Comparison of ENCODE assay signal across 22 cellular contexts in the genomic region with DNA sequence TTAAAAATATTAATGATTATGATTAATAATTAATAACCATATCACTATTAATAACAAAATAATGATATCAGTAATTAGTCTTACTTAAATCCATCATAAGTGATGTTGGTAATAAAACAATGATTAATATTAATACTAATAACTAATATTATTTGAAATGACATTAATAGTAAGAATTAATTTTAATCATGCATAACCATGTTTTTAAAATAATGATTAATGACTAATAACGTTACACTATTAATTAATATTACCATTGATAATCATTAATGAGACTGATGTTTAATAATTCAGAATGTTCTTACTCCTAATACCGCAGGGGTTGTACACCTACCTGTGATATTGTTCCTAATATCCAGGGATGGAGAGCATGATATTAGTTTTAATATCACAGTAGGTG. TPM values are rescaled to one million over a fixed set of nuclear protein-coding genes. Genes with fewer than 3 reads are reported as not detected.
A peak's percentile ranks its signal among the peaks of the same experiment; 100 is the strongest.
DNase-seq lines count a peak whose midpoint lies in the region; ATAC-seq, FAIRE-seq and TF ChIP-seq lines count a peak whose summit lies in the region.
"Had no signal": no experiment of that assay in that cellular context is flagged by ENCODE, and none has a peak within 500 bp of the region (broad histone marks: within the 10 kb centered on the region; RNA-seq: fewer than 3 reads in every experiment).

No MANE protein-coding gene starts in this region.

- 0% methylated on average over 2 of the region's 2 CpGs for WGBS in K562 (ENCODE audit: insufficient coverage, low coverage, missing lambda C conversion rate)
- 72 to 80% (median 76%) methylated on average over 2 of the region's 2 CpGs for WGBS in small intestine, 3 donors

- H3K4me2 ChIP-seq in K562 (ENCODE audit: insufficient read depth, low read length), result no peak overlapping the region

- H2AFZ ChIP-seq in K562 (ENCODE audit: low read depth, low read length), result no peak overlapping the region
- H2AFZ ChIP-seq: GM23248 had no signal

- no peak overlapping the region for H3K4me3 Mint-ChIP-seq in nephron progenitor cell
- H3K4me3 Mint-ChIP-seq: CD4-positive, alpha-beta memory T cell; H9 had no signal

- BruUV-seq in K562 (replicated peaks; lab: Mats Ljungman, UMichigan), result no TSS peak

- no peaks in the 10 kb centered on the region for H4K20me1 ChIP-seq in K562 (replicated peaks; ENCODE audit: control insufficient read depth, insufficient read depth, low read length)

- TF ChIP-seq POLR2A in K562 (conservative IDR thresholded peaks at IDR 0.05), result no peak

- POLR2A ChIA-PET in K562 (lab: Yijun Ruan, JAX), result no interaction called here

- no peak for TF ChIP-seq EP300 in K562 (IDR thresholded peaks at IDR 0.05; ENCODE audit: low read length)

- no peaks in the 10 kb centered on the region for H3K36me3 Mint-ChIP-seq in nephron progenitor cell (ENCODE audit: low read depth)
- H3K36me3 Mint-ChIP-seq: CD4-positive, alpha-beta memory T cell had no signal

- no peaks in the 10 kb centered on the region for H3K9me3 Mint-ChIP-seq in nephron progenitor cell
- H3K9me3 Mint-ChIP-seq: H9 had no signal

- no peaks in the 10 kb centered on the region for H3K36me3 ChIP-seq in K562 (ENCODE audit: control insufficient read depth, insufficient read depth, low read length)
- no peaks in the 10 kb centered on the region for H3K36me3 ChIP-seq in small intestine (ENCODE audit: control insufficient read depth in 2 of 2, insufficient read depth in 2 of 2, low read length in 2 of 2)

- TF ChIP-seq CTCF in K562 (IDR thresholded peaks at IDR 0.05 in 2 of 3, conservative IDR thresholded peaks at IDR 0.05 in 1 of 3; ENCODE audit: insufficient read depth in 2 of 3, low read depth in 1 of 3, low read length in 3 of 3) (no peak), nephron progenitor cell (IDR thresholded peaks at IDR 0.05) (no peak)

- H3K27ac Mint-ChIP-seq in nephron progenitor cell, result no peak overlapping the region
- H3K27ac Mint-ChIP-seq: CD4-positive, alpha-beta memory T cell; H9 had no signal

- H3K9me1 ChIP-seq in K562 (ENCODE audit: control insufficient read depth, insufficient read depth, low read length), result no peaks in the 10 kb centered on the region

- peaks cover 35% of the 10 kb centered on the region for H3K27me3 Mint-ChIP-seq in nephron progenitor cell (ENCODE audit: low read depth, poor library complexity)

- no peaks in the 10 kb centered on the region for H3K4me1 Mint-ChIP-seq in nephron progenitor cell
- H3K4me1 Mint-ChIP-seq: CD4-positive, alpha-beta memory T cell; H9 had no signal

- FAIRE-seq in G401.6 (lab: Jason Lieb, UNC) (peak; percentile 91), K562 (lab: Jason Lieb, UNC) (no peak), frontal cortex (lab: Jason Lieb, UNC) (peak; percentile 97), small intestine (lab: Jason Lieb, UNC) (peak; percentile 87)
- FAIRE-seq: GM12892 had no signal

- no peak for TF ChIP-seq RAD21 in K562 (CRISPR knock-in tag; conservative IDR thresholded peaks at IDR 0.05 in 1 of 2, IDR thresholded peaks at IDR 0.05 in 1 of 2)

- H3K4me1 ChIP-seq in K562 (replicated peaks in 1 of 2; ENCODE audit: control insufficient read depth in 2 of 2, insufficient read depth in 2 of 2, low read length in 2 of 2), result no peaks in the 10 kb centered on the region
- no peaks in the 10 kb centered on the region for H3K4me1 ChIP-seq in small intestine (ENCODE audit: control insufficient read depth in 2 of 2, insufficient read depth in 1 of 2, low read depth in 1 of 2, low read length in 1 of 2)

- H3K9me3 ChIP-seq in K562 (replicated peaks; ENCODE audit: control insufficient read depth, insufficient read depth, low read depth, low read length), result no peaks in the 10 kb centered on the region
- no peaks in the 10 kb centered on the region for H3K9me3 ChIP-seq in small intestine (ENCODE audit: control insufficient read depth, low read depth)

- H3K27ac ChIP-seq in K562 (ENCODE audit: extremely low read depth, low read depth, low read length) (no peak overlapping the region), small intestine (ENCODE audit: low read depth in 1 of 2, low read length in 1 of 2) (no peak overlapping the region)
- H3K27ac ChIP-seq: GM23248 had no signal

- ATAC-seq in K562 (no peak), GM21367 (IDR thresholded peaks at IDR 0.05; ENCODE audit: unreplicated experiment) (no peak)
- ATAC-seq: HCT116 had no signal

- H3K9ac ChIP-seq in K562 (ENCODE audit: insufficient read depth in 1 of 2, low read depth in 2 of 2, low read length in 2 of 2), result no peak overlapping the region
- H3K9ac ChIP-seq: GM23248 had no signal

- no peak for DNase-seq in K562 (ENCODE audit: extremely low read depth in 1 of 4, low spot score in 3 of 4)
- DNase-seq in frontal cortex (ENCODE audit: low spot score in 2 of 2), result no peak
- DNase-seq in small intestine, result no peak
- DNase-seq in NCI-H128 (lab: John Stamatoyannopoulos, UW; ENCODE audit: unreplicated experiment), result no peak
- DNase-seq in nephron progenitor cell, result no peak
- DNase-seq: 8988T; C1 segment of cervical spinal cord; Calu3; CD4-positive, alpha-beta memory T cell; COR-L47; DMS53; DMS79 treated with DMSO at 0.1 percent for 48 hours; GM23248; H9 had no signal

- no peak overlapping the region for H3K4me3 ChIP-seq in K562
- no peak overlapping the region for H3K4me3 ChIP-seq in small intestine (ENCODE audit: low read depth in 1 of 2, low read length in 2 of 2)
- H3K4me3 ChIP-seq: GM23248 had no signal

- no peaks in the 10 kb centered on the region for H3K79me2 ChIP-seq in K562 (ENCODE audit: control insufficient read depth, insufficient read depth, low read length)

- H3K27me3 ChIP-seq in K562 (ENCODE audit: control insufficient read depth in 2 of 2, insufficient read depth in 2 of 2, low read length in 2 of 2) (no peaks in the 10 kb centered on the region), small intestine (ENCODE audit: control insufficient read depth in 2 of 2, insufficient read depth in 2 of 2, low read length in 2 of 2) (no peaks in the 10 kb centered on the region)

- intact Hi-C loops in K562 (cut with micrococcal nuclease), result no loop called here

- CTCF ChIA-PET in K562 (lab: Yijun Ruan, JAX; ENCODE audit: low intra/inter-chr PET ratio), result no interaction called here

- in situ Hi-C loops in K562 (cut with MboI), result no loop called here

TF ChIP-seq in K562, 482 proteins besides CTCF, POLR2A, EP300 and RAD21:
- TF ChIP-seq U2AF2 (optimal IDR thresholded peaks at IDR 0.05; ENCODE audit: low read depth, low read length) (no peak), ZNF232 (CRISPR knock-in tag; IDR thresholded peaks at IDR 0.05) (peak; percentile 45; the same call in 1 of the 2 replicates), DACH1 (IDR thresholded peaks at IDR 0.05; ENCODE audit: partially characterized antibody) (peak; percentile 92), ETV6 (IDR thresholded peaks at IDR 0.05; ENCODE audit: borderline replicate concordance in 1 of 2, low read depth in 2 of 2, low read length in 1 of 2) (no peak), ETV6 (CRISPR knock-in tag; IDR thresholded peaks at IDR 0.05; ENCODE audit: borderline replicate concordance) (peak; percentile 62; the same call in 1 of the 2 replicates), SAFB (IDR thresholded peaks at IDR 0.05; ENCODE audit: borderline replicate concordance, low read depth, low read length) (peak; percentile 75), FUS (optimal IDR thresholded peaks at IDR 0.05; ENCODE audit: low read depth, low read length) (no peak)
- TF ChIP-seq, protein P1, sequence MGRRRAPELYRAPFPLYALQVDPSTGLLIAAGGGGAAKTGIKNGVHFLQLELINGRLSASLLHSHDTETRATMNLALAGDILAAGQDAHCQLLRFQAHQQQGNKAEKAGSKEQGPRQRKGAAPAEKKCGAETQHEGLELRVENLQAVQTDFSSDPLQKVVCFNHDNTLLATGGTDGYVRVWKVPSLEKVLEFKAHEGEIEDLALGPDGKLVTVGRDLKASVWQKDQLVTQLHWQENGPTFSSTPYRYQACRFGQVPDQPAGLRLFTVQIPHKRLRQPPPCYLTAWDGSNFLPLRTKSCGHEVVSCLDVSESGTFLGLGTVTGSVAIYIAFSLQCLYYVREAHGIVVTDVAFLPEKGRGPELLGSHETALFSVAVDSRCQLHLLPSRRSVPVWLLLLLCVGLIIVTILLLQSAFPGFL (CRISPR knock-in tag; IDR thresholded peaks at IDR 0.05), result no peak
- TF ChIP-seq, protein P2, sequence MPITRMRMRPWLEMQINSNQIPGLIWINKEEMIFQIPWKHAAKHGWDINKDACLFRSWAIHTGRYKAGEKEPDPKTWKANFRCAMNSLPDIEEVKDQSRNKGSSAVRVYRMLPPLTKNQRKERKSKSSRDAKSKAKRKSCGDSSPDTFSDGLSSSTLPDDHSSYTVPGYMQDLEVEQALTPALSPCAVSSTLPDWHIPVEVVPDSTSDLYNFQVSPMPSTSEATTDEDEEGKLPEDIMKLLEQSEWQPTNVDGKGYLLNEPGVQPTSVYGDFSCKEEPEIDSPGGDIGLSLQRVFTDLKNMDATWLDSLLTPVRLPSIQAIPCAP (CRISPR knock-in tag; IDR thresholded peaks at IDR 0.05; ENCODE audit: borderline replicate concordance), result 0 out of 2 replicates have a peak, but pooled peaks have one; percentile 33

RNA-seq across cellular contexts. Expression of a gene that starts 53.4 kb away (rescaled TPM):
- not detected in 2 replicates for total RNA-seq in K562 (2011; cell fraction: chromatin; rRNA removed; ENCODE audit: low replicate concordance)
- not detected in 2 replicates for total RNA-seq in K562 (2011; cell fraction: nucleolus; rRNA removed)
- not detected in 2 replicates for total RNA-seq in K562 (2011; cell fraction: nucleoplasm; rRNA removed)
- total RNA-seq in K562 (2014; rRNA removed) (not detected in 2 replicates), K562 (2014; rRNA removed; fragmentation: Illumina TruSeq; extraction: Trizol) (not detected in 2 replicates), K562 (2015; rRNA removed; fragmentation: Illumina TruSeq; extraction: Trizol) (not detected in 2 replicates), K562 (2021) (not detected in 2 replicates), frontal cortex (not detected)
- polyA plus RNA-seq in K562 (2011; rRNA removed) (not detected in 2 replicates), K562 (2014; fragmentation: Illumina TruSeq; extraction: Trizol) (not detected in 2 replicates), K562 (2014; fragmentation: Nextera tagmentation; extraction: Ambion mirVana) (under 1 TPM in 1 of 2 experiments, not detected in 1; 0.03 TPM), K562 (2014; rRNA removed) (not detected in 2 replicates), small intestine (not detected)
- not detected in 2 replicates for polyA plus RNA-seq in K562 (2011; cell fraction: cytosol; rRNA removed)
- not detected in 2 replicates for polyA plus RNA-seq in K562 (2011; cell fraction: nucleus; rRNA removed)
- 0.04 TPM in 1 of 2 replicates, not detected in the other for polyA plus RNA-seq in K562 (2012)
- not detected in 2 replicates for polyA minus RNA-seq in K562 (2011; rRNA and poly(A)+ RNA removed)
- not detected in 2 replicates for polyA minus RNA-seq in K562 (2011; cell fraction: cytosol; rRNA and poly(A)+ RNA removed)
- polyA minus RNA-seq in K562 (2011; cell fraction: nucleus; rRNA and poly(A)+ RNA removed), result not detected in 2 replicates
- total RNA-seq: A673; Calu3; CD4-positive, alpha-beta memory T cell; G401; GM23248; H4; H9 had no signal
- polyA plus RNA-seq: BJ; CD4-positive, alpha-beta memory T cell; GM23248 had no signal
